Comparison of ENCODE assay signal across 16 cellular contexts in genomic region chr12:48819986-48820385, GRCh38. TPM values are rescaled to one million over a fixed set of nuclear protein-coding genes. Genes with fewer than 3 reads are reported as not detected.
DNase-seq lines count a peak whose midpoint lies in the region; ATAC-seq and TF ChIP-seq lines count a peak whose summit lies in the region.
"Had no signal": no experiment of that assay in that cellular context is flagged by ENCODE, and none has a peak within 500 bp of the region (broad histone marks: within the 10 kb centered on the region; RNA-seq: fewer than 3 reads in every experiment).

No MANE protein-coding gene starts in this region.

- peak overlapping the region; percentile 52 to 91 (median 78) for H3K4me3 Mint-ChIP-seq in CD4-positive, CD25-positive, alpha-beta regulatory T cell
- H3K4me3 Mint-ChIP-seq in effector memory CD8-positive, alpha-beta T cell, result peak overlapping the region; percentile 89 to 93
- peak overlapping the region; percentile 89 for H3K4me3 Mint-ChIP-seq in neural crest cell

- peaks cover 28% of the 10 kb centered on the region for H3K4me1 ChIP-seq in CD4-positive, CD25-positive, alpha-beta regulatory T cell (ENCODE audit: control insufficient read depth, insufficient read depth, low read length, poor library complexity, severe bottlenecking)
- peaks cover 18% of the 10 kb centered on the region for H3K4me1 ChIP-seq in mucosa of descending colon (ENCODE audit: low read depth)

- H3K4me1 Mint-ChIP-seq in CD4-positive, CD25-positive, alpha-beta regulatory T cell, result peaks cover 6 to 39% (median 18%) of the 10 kb centered on the region in 4 donors
- H3K4me1 Mint-ChIP-seq in effector memory CD8-positive, alpha-beta T cell (ENCODE audit: low read depth in 2 of 2), result peaks cover 36 to 43% of the 10 kb centered on the region in 2 donors
- peaks cover 32% of the 10 kb centered on the region for H3K4me1 Mint-ChIP-seq in neural crest cell

- TF ChIP-seq CTCF in neural crest cell (conservative IDR thresholded peaks at IDR 0.05) (no peak), mucosa of descending colon (IDR thresholded peaks at IDR 0.05) (no peak)

- no peak overlapping the region for H3K27ac ChIP-seq in CD4-positive, CD25-positive, alpha-beta regulatory T cell (ENCODE audit: insufficient read depth, low read length, poor library complexity, severe bottlenecking)

- no peak for DNase-seq in CD4-positive, CD25-positive, alpha-beta regulatory T cell
- DNase-seq in NCI-H69 (lab: John Stamatoyannopoulos, UW) (peak; percentile 41), neural crest cell (ENCODE audit: low read depth, low spot score) (no peak), mucosa of descending colon (no peak), Ammon's horn (ENCODE audit: low spot score) (no peak), retina (no peak)
- no peak for DNase-seq in effector memory CD8-positive, alpha-beta T cell
- DNase-seq: HFFc6; kidney; NCI-H748 treated with DMSO at 0.1 percent for 48 hours; OCI-M1; SIG-M5; stimulated activated naive CD8-positive, alpha-beta T cell treated with anti-CD3 and anti-CD28 coated beads, Interleukin-15, Interleukin-2, amounts not matched to agents 100 U/mL and 50 U/mL, for 24 hours; upper lobe of left lung had no signal

- H3K27me3 Mint-ChIP-seq in CD4-positive, CD25-positive, alpha-beta regulatory T cell, result peaks cover 18% of the 10 kb centered on the region
- H3K27me3 Mint-ChIP-seq in effector memory CD8-positive, alpha-beta T cell, result no peaks in the 10 kb centered on the region
- peaks cover 5% of the 10 kb centered on the region for H3K27me3 Mint-ChIP-seq in neural crest cell (ENCODE audit: low read depth)

- H3K27me3 ChIP-seq in CD4-positive, CD25-positive, alpha-beta regulatory T cell (ENCODE audit: control insufficient read depth, insufficient read depth, low read length), result no peaks in the 10 kb centered on the region

- no peak for ATAC-seq in CD4-positive, CD25-positive, alpha-beta regulatory T cell (ENCODE audit: low read depth in 2 of 2)
- ATAC-seq in effector memory CD8-positive, alpha-beta T cell (replicated peaks), result no peak
- no peak for ATAC-seq in mucosa of descending colon
- no peak for ATAC-seq in HG02571 (IDR thresholded peaks at IDR 0.05; ENCODE audit: unreplicated experiment)
- ATAC-seq: sciatic nerve; stimulated activated naive CD8-positive, alpha-beta T cell treated with anti-CD3 and anti-CD28 coated beads, Interleukin-15, Interleukin-2, amounts not matched to agents 100 U/mL and 50 U/mL, for 24 hours had no signal

- intact Hi-C loops in mucosa of descending colon (cut with DNase I, micrococcal nuclease), result no loop called here

- no peak overlapping the region for H3K4me3 ChIP-seq in CD4-positive, CD25-positive, alpha-beta regulatory T cell (ENCODE audit: low read depth, low read length)
- no peak overlapping the region for H3K4me3 ChIP-seq in mucosa of descending colon
- H3K4me3 ChIP-seq: upper lobe of left lung had no signal

- no peaks in the 10 kb centered on the region for H3K9me3 ChIP-seq in CD4-positive, CD25-positive, alpha-beta regulatory T cell (ENCODE audit: control insufficient read depth in 2 of 2, low read length in 2 of 2)
- H3K9me3 ChIP-seq in mucosa of descending colon, result no peaks in the 10 kb centered on the region
- H3K9me3 ChIP-seq: upper lobe of left lung had no signal

- no peaks in the 10 kb centered on the region for H3K36me3 Mint-ChIP-seq in CD4-positive, CD25-positive, alpha-beta regulatory T cell
- peaks cover 3% of the 10 kb centered on the region for H3K36me3 Mint-ChIP-seq in effector memory CD8-positive, alpha-beta T cell (ENCODE audit: insufficient read depth)
- no peaks in the 10 kb centered on the region for H3K36me3 Mint-ChIP-seq in neural crest cell (ENCODE audit: low read depth)

- no peaks in the 10 kb centered on the region for H3K9me3 Mint-ChIP-seq in CD4-positive, CD25-positive, alpha-beta regulatory T cell
- no peaks in the 10 kb centered on the region for H3K9me3 Mint-ChIP-seq in effector memory CD8-positive, alpha-beta T cell
- no peaks in the 10 kb centered on the region for H3K9me3 Mint-ChIP-seq in neural crest cell
- H3K9me3 Mint-ChIP-seq: HFFc6 had no signal

- H3K36me3 ChIP-seq in CD4-positive, CD25-positive, alpha-beta regulatory T cell (ENCODE audit: control insufficient read depth, insufficient read depth, low read length), result no peaks in the 10 kb centered on the region
- H3K36me3 ChIP-seq in mucosa of descending colon (ENCODE audit: low read depth), result no peaks in the 10 kb centered on the region

- H3K27ac Mint-ChIP-seq in CD4-positive, CD25-positive, alpha-beta regulatory T cell, result no peak overlapping the region
- peak overlapping the region in 1 of 2 donors; percentile 75 for H3K27ac Mint-ChIP-seq in effector memory CD8-positive, alpha-beta T cell
- H3K27ac Mint-ChIP-seq in neural crest cell (ENCODE audit: unreplicated experiment), result no peak overlapping the region

RNA-seq across cellular contexts. Expression of gene CACNB3, which starts 1.7 kb away (rescaled TPM):
- 9.1 TPM for total RNA-seq in CD4-positive, CD25-positive, alpha-beta regulatory T cell
- 1 to 10 TPM in 2 of 4 donors, under 1 TPM in 2; 0.32 to 2.3 (median 0.83) TPM for polyA plus RNA-seq in CD4-positive, CD25-positive, alpha-beta regulatory T cell
- total RNA-seq in neural crest cell, result 57.4 and 59.7 TPM in 2 replicates
- total RNA-seq in mucosa of descending colon, result 10 to 100 TPM; 31.8 to 49.4 (median 45.1) TPM

RNA-seq across cellular contexts. Expression of gene ADCY6, which starts 31.1 kb away (rescaled TPM):
- 0.12 TPM for total RNA-seq in CD4-positive, CD25-positive, alpha-beta regulatory T cell
- polyA plus RNA-seq in CD4-positive, CD25-positive, alpha-beta regulatory T cell, result not detected
- total RNA-seq in neural crest cell (79.5 and 81.0 TPM in 2 replicates), mucosa of descending colon (100 to 1,000 TPM in 2 of 3 donors, 10 to 100 TPM in 1; 91.6 to 207 (median 102) TPM)

RNA-seq across cellular contexts. Expression of gene DDX23, which starts 32.0 kb away (rescaled TPM):
- 96.3 TPM for total RNA-seq in CD4-positive, CD25-positive, alpha-beta regulatory T cell
- 10 to 100 TPM; 30.5 to 40.4 (median 34.7) TPM for polyA plus RNA-seq in CD4-positive, CD25-positive, alpha-beta regulatory T cell
- total RNA-seq in neural crest cell, result 119 and 124 TPM in 2 replicates
- 100 to 1,000 TPM in 1 of 3 donors, 10 to 100 TPM in 2; 70.0 to 105 (median 91.0) TPM for total RNA-seq in mucosa of descending colon

RNA-seq across cellular contexts. Expression of gene RND1, which starts 45.7 kb away (rescaled TPM):
- total RNA-seq in CD4-positive, CD25-positive, alpha-beta regulatory T cell, result 7.3 TPM
- polyA plus RNA-seq in CD4-positive, CD25-positive, alpha-beta regulatory T cell, result under 1 TPM; 0.13 to 0.63 (median 0.42) TPM
- total RNA-seq in neural crest cell, result 4.2 and 6.1 TPM in 2 replicates
- 1 to 10 TPM; 1.1 to 3.5 (median 2.4) TPM for total RNA-seq in mucosa of descending colon

Comparison
In these comparisons a context has a peak if more than half of its experiments do, and no peak if none do; other contexts are left out.
1. RNA of gene ADCY6, which starts 31.1 kb away (total RNA-seq): 91.6 to 207 TPM in mucosa of descending colon and 79.5 to 81.0 TPM in neural crest cell; 0.12 TPM in CD4-positive, CD25-positive, alpha-beta regulatory T cell (single experiment); every median in the first group is over 10 times any median in the second.
2. Peak in every context shown above with its lines, with median percentiles within 50 percentile points of each other: H3K4me3 Mint-ChIP-seq.